In the genomic region with DNA sequence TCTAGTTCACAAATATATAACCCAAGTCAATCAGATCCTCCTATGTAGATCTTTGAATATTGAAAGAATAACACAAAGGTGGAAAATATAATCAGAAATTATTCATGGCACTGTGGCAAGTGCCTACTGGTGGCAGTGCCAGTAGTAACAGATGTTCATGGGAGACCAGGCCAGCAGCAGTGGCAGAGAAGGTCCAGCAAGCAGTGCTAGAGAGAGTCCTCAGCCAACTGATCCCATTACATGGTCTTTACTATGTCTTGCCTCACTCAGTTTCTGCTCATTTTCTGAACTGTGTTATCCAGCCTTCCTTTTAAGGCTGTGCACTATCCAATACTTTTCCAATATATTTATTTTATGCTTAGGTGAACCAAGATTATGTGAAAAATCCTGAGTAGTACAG, we compare ENCODE assay signal across 11 cellular contexts.
DNase-seq lines count a peak whose midpoint lies in the region; ATAC-seq, FAIRE-seq and TF ChIP-seq lines count a peak whose summit lies in the region.
"Had no signal": no experiment of that assay in that cellular context is flagged by ENCODE, and none has a peak within 500 bp of the region (broad histone marks: within the 10 kb centered on the region; RNA-seq: fewer than 3 reads in every experiment).

No MANE protein-coding gene starts in this region.

- H3K9me3 ChIP-seq in AG04450 (ENCODE audit: control insufficient read depth, insufficient read depth, low read length), result no peaks in the 10 kb centered on the region
- H3K9me3 ChIP-seq in fibroblast of lung (ENCODE audit: control insufficient read depth, insufficient read depth, low read depth, low read length), result no peaks in the 10 kb centered on the region
- no peaks in the 10 kb centered on the region for H3K9me3 ChIP-seq in pancreas
- H3K9me3 ChIP-seq: BLaER1 had no signal

- H2AFZ ChIP-seq in fibroblast of lung (ENCODE audit: low read length), result no peak overlapping the region

- no peak overlapping the region for H3K4me2 ChIP-seq in fibroblast of lung (ENCODE audit: extremely low read depth, insufficient read depth, low read length)
- H3K4me2 ChIP-seq: BLaER1 had no signal

- peaks cover 38% of the 10 kb centered on the region for H3K4me1 ChIP-seq in fibroblast of lung (ENCODE audit: control insufficient read depth, extremely low read depth, insufficient read depth, low read length)
- H3K4me1 ChIP-seq in pancreas, result peaks cover 48 to 63% (median 60%) of the 10 kb centered on the region in 3 donors
- H3K4me1 ChIP-seq: BLaER1 had no signal

- no peak overlapping the region for H3K9ac ChIP-seq in fibroblast of lung (ENCODE audit: insufficient read depth, low read length)
- H3K9ac ChIP-seq: BLaER1 had no signal

- no peaks in the 10 kb centered on the region for H4K20me1 ChIP-seq in fibroblast of lung (ENCODE audit: control insufficient read depth, extremely low read depth, insufficient read depth, low read length)

- no peak for DNase-seq in AG04450 (ENCODE audit: low read depth, low spot score)
- DNase-seq in RWPE1 (ENCODE audit: low spot score), result no peak
- DNase-seq in fibroblast of lung (ENCODE audit: low read depth in 2 of 2), result peak in 1 of 2 donors; percentile 59
- DNase-seq in pancreas, result peak in 5 of 6 donors; percentile 48 to 59 (median 53)
- DNase-seq in putamen (ENCODE audit: low spot score), result no peak
- DNase-seq in NCI-H128 (lab: John Stamatoyannopoulos, UW; ENCODE audit: unreplicated experiment), result no peak
- DNase-seq in activated T-cell treated with anti-CD3 and anti-CD28 coated beads for 4 hours, result no peak
- DNase-seq: NCI-H1105 treated with DMSO at 0.1 percent for 48 hours; stimulated activated CD4-positive, alpha-beta T cell treated with anti-CD3 and anti-CD28 coated beads, Interleukin-4, amount 100 ng/mL, for 4 hours had no signal

- H3K27ac ChIP-seq in AG04450 (ENCODE audit: low read depth, low read length), result peak overlapping the region; percentile 71
- H3K27ac ChIP-seq in RWPE1, result peak overlapping the region; percentile 76
- H3K27ac ChIP-seq in fibroblast of lung (ENCODE audit: insufficient read depth, low read length), result peak overlapping the region; percentile 79
- H3K27ac ChIP-seq in pancreas, result peak overlapping the region; percentile 20 to 92 (median 60)
- H3K27ac ChIP-seq: BLaER1 had no signal

- no peak for FAIRE-seq in pancreas (lab: Jason Lieb, UNC)

- POLR2A ChIA-PET in AG04450 (lab: Yijun Ruan, JAX), result no interaction called here
- POLR2A ChIA-PET in RWPE1 (lab: Yijun Ruan, JAX; ENCODE audit: low non-redundant PET), result interaction anchor here (0.6 kb wide), 1 partner anchor 141 kb away, joined by 3 read pairs; no protein-coding TSS in a partner anchor

- H3K27me3 ChIP-seq in AG04450 (ENCODE audit: control insufficient read depth, insufficient read depth, low read length), result no peaks in the 10 kb centered on the region
- H3K27me3 ChIP-seq in fibroblast of lung (ENCODE audit: control insufficient read depth, insufficient read depth, low read length), result no peaks in the 10 kb centered on the region
- H3K27me3 ChIP-seq in pancreas, result no peaks in the 10 kb centered on the region
- H3K27me3 ChIP-seq: BLaER1 had no signal

- no peaks in the 10 kb centered on the region for H3K36me3 ChIP-seq in fibroblast of lung (ENCODE audit: control insufficient read depth, insufficient read depth, low read length)
- H3K36me3 ChIP-seq in pancreas, result no peaks in the 10 kb centered on the region
- H3K36me3 ChIP-seq: BLaER1 had no signal

- no peak overlapping the region for H3K4me3 ChIP-seq in AG04450 (ENCODE audit: low read depth, low read length)
- no peak overlapping the region for H3K4me3 ChIP-seq in fibroblast of lung (replicated peaks in 1 of 4; ENCODE audit: control extremely low read depth in 1 of 4, insufficient read depth in 1 of 4, low read depth in 3 of 4, low read length in 4 of 4)
- H3K4me3 ChIP-seq in pancreas, result no peak overlapping the region
- H3K4me3 ChIP-seq: BLaER1 had no signal

- ATAC-seq in pancreas (peak; percentile 53 to 73 (median 68)), GM21526 (IDR thresholded peaks at IDR 0.05; ENCODE audit: low FRiP score, unreplicated experiment) (no peak)

- peaks cover 17% of the 10 kb centered on the region for H3K79me2 ChIP-seq in fibroblast of lung (ENCODE audit: control insufficient read depth, insufficient read depth, low read length)

- CTCF ChIA-PET in AG04450 (lab: Charles Lee), result interaction anchor here (1.9 kb wide), 1 partner anchor 75 kb away, joined by 11 read pairs; no protein-coding TSS in a partner anchor
- CTCF ChIA-PET in RWPE1 (lab: Yijun Ruan, JAX), result interaction anchor here (1.4 kb wide), 1 partner anchor 13 kb away, joined by 7 read pairs; no protein-coding TSS in a partner anchor

- intact Hi-C loops in pancreas (cut with DNase I), result loop anchor here in 1 of 3 donors (10.0 kb wide), 1 partner anchor 113 kb away; no protein-coding TSS in a partner anchor

- TF ChIP-seq CTCF in AG04450 (IDR thresholded peaks at IDR 0.05; ENCODE audit: low read depth, low read length) (no peak), RWPE1 (conservative IDR thresholded peaks at IDR 0.05; ENCODE audit: low read depth) (no peak), fibroblast of lung (conservative IDR thresholded peaks at IDR 0.05 in 1 of 2, IDR thresholded peaks at IDR 0.05 in 1 of 2; ENCODE audit: low read depth in 1 of 2, low read length in 2 of 2) (no peak), pancreas (IDR thresholded peaks at IDR 0.05) (no peak)

Comparison
In these comparisons a context has a peak if more than half of its experiments do, and no peak if none do; other contexts are left out.
1. DNase-seq: peak in pancreas (5 of 6); none in AG04450 (single experiment), RWPE1 (single experiment), putamen (single experiment), NCI-H128 (single experiment) and activated T-cell treated with anti-CD3 and anti-CD28 coated beads for 4 hours (single experiment).
2. Peak in every context shown above with its lines, with median percentiles within 50 percentile points of each other: H3K27ac ChIP-seq.